8 cellular contexts compared by ENCODE assay signal in genomic region chr2:148643421-148643820, GRCh38. TPM values are rescaled to one million over a fixed set of nuclear protein-coding genes. Genes with fewer than 3 reads are reported as not detected.
DNase-seq lines count a peak whose midpoint lies in the region; ATAC-seq and TF ChIP-seq lines count a peak whose summit lies in the region.

No MANE protein-coding gene starts in this region.

- H3K27ac Mint-ChIP-seq in activated naive CD4-positive, alpha-beta T cell treated with anti-CD3 and anti-CD28 coated beads, Interleukin-2, amount 50 U/mL, for 72 hours: peak overlapping the region; percentile 94 to 98
- no peak overlapping the region for H3K27ac Mint-ChIP-seq in nephron progenitor cell

- peaks cover 29% of the 10 kb centered on the region for H3K27me3 Mint-ChIP-seq in nephron progenitor cell (ENCODE audit: low read depth, poor library complexity)

- H3K9me3 Mint-ChIP-seq in activated naive CD4-positive, alpha-beta T cell treated with anti-CD3 and anti-CD28 coated beads, Interleukin-2, amount 50 U/mL, for 72 hours: no peaks in the 10 kb centered on the region
- H3K9me3 Mint-ChIP-seq in nephron progenitor cell: no peaks in the 10 kb centered on the region

- H3K4me3 Mint-ChIP-seq in nephron progenitor cell: peak overlapping the region; percentile 92

- H3K36me3 Mint-ChIP-seq in activated naive CD4-positive, alpha-beta T cell treated with anti-CD3 and anti-CD28 coated beads, Interleukin-2, amount 50 U/mL, for 72 hours: peaks cover 12 to 17% of the 10 kb centered on the region in 2 donors
- peaks cover 12% of the 10 kb centered on the region for H3K36me3 Mint-ChIP-seq in nephron progenitor cell (ENCODE audit: low read depth)

- DNase-seq in SKM-1 treated with dmso at 0.1 percent for 144 hours (lab: John Stamatoyannopoulos, UW; ENCODE audit: unreplicated experiment) (peak; percentile 39), SKM-1 (lab: John Stamatoyannopoulos, UW; ENCODE audit: unreplicated experiment) (no peak), nephron progenitor cell (no peak), NCI-H2196 treated with DMSO at 0.1 percent for 48 hours (lab: John Stamatoyannopoulos, UW; ENCODE audit: unreplicated experiment) (no peak)
- no peak for DNase-seq in activated naive CD4-positive, alpha-beta T cell treated with anti-CD3 and anti-CD28 coated beads, Interleukin-2, amount 50 U/mL, for 72 hours (ENCODE audit: low spot score in 2 of 2)

- ATAC-seq in HG02981 (IDR thresholded peaks at IDR 0.05; ENCODE audit: unreplicated experiment) (peak; percentile 26), GM19035 (IDR thresholded peaks at IDR 0.05; ENCODE audit: unreplicated experiment) (no peak), GM19467 (IDR thresholded peaks at IDR 0.05; ENCODE audit: unreplicated experiment) (no peak)
- ATAC-seq in activated naive CD4-positive, alpha-beta T cell treated with anti-CD3 and anti-CD28 coated beads, Interleukin-2, amount 50 U/mL, for 72 hours: peak; percentile 37 to 69

- peaks cover 19% of the 10 kb centered on the region for H3K4me1 Mint-ChIP-seq in nephron progenitor cell

- TF ChIP-seq CTCF in nephron progenitor cell (IDR thresholded peaks at IDR 0.05): no peak

RNA-seq across cellular contexts. Expression of gene EPC2, which starts 1.1 kb away (rescaled TPM):
- total RNA-seq in activated naive CD4-positive, alpha-beta T cell treated with anti-CD3 and anti-CD28 coated beads, Interleukin-2, amount 50 U/mL, for 72 hours: 10 to 100 TPM; 14.7 to 29.0 TPM

Comparison
In these comparisons a context has a peak if more than half of its experiments do, and no peak if none do; other contexts are left out.
1. ATAC-seq: peak in HG02981 (single experiment) and activated naive CD4-positive, alpha-beta T cell treated with anti-CD3 and anti-CD28 coated beads, Interleukin-2, amount 50 U/mL, for 72 hours (2 of 2); none in GM19035 (single experiment) and GM19467 (single experiment).